Comparison of ENCODE assay signal across 26 cellular contexts in genomic region chr2:10063566-10063965, GRCh38. TPM values are rescaled to one million over a fixed set of nuclear protein-coding genes. Genes with fewer than 3 reads are reported as not detected.
"Had no signal": no experiment of that assay in that cellular context is flagged by ENCODE, and none has a peak within 500 bp of the region (broad histone marks: within the 10 kb centered on the region; RNA-seq: fewer than 3 reads in every experiment).

No MANE protein-coding gene starts in this region.

- H3K27me3 ChIP-seq: hepatocyte, left lung, right atrium auricular region, right lobe of liver, tibial nerve, upper lobe of left lung, vagina had no signal

- FAIRE-seq: keratinocyte had no signal

- H3K4me2 ChIP-seq: hepatocyte, smooth muscle cell had no signal

- H3K36me3 ChIP-seq: left lung, lower lobe of right lung, right atrium auricular region, right lobe of liver, upper lobe of left lung, vagina had no signal

- H3K9me3 ChIP-seq: left lung, lower lobe of right lung, right atrium auricular region, right lobe of liver, tibial nerve, upper lobe of left lung, vagina had no signal

- H2AFZ ChIP-seq: hepatocyte, parathyroid adenoma had no signal

- H3K4me1 ChIP-seq: lower lobe of right lung, parathyroid adenoma, right lobe of liver, tibial nerve had no signal

- DNase-seq: left lung; lower lobe of right lung; mammary epithelial cell; mesendoderm; naive thymus-derived CD4-positive, alpha-beta T cell; nucleus accumbens; stimulated activated CD4-positive, alpha-beta T cell treated with anti-CD3 and anti-CD28 coated beads, Interleukin-1b, Interleukin-23, amount 100 ng/mL, for 48 hours; stimulated activated CD4-positive, alpha-beta T cell treated with anti-CD3 and anti-CD28 coated beads, Interleukin-2, amount 100 ng/mL, for 48 hours; stimulated activated CD4-positive, alpha-beta T cell treated with anti-CD3 and anti-CD28 coated beads, Interleukin-4, amount 100 ng/mL, for 4 hours; stimulated activated CD8-positive, alpha-beta memory T cell treated with anti-CD3 and anti-CD28 coated beads, Interleukin-4, amount 100 ng/mL, for 48 hours; stimulated activated naive CD4-positive, alpha-beta T cell treated with Interleukin-2 at 50 U/mL for 16 hours; stimulated activated naive CD8-positive, alpha-beta T cell treated with anti-CD3 and anti-CD28 coated beads, Interleukin-15, amount 100 ng/mL, for 72 hours; substantia nigra had no signal

- H3K79me2 ChIP-seq: hepatocyte, parathyroid adenoma had no signal

- H3K4me3 ChIP-seq: hepatocyte, left lung, lower lobe of right lung, right atrium auricular region, right lobe of liver, smooth muscle cell, tibial nerve, upper lobe of left lung, vagina had no signal

- H3K27ac ChIP-seq: hepatocyte, left lung, lower lobe of right lung, parathyroid adenoma, right atrium auricular region, right lobe of liver, tibial nerve, upper lobe of left lung, vagina had no signal

- ATAC-seq: left colon; left lung; lower lobe of right lung; naive thymus-derived CD4-positive, alpha-beta T cell; natural killer cell treated with Interleukin-12 subunit alpha and Interleukin-12 subunit beta and Interleukin-15 and Interleukin-18, amount 100 ng/mL, for 72 hours; stimulated activated memory B cell treated with anti-CD40 and anti-IgM and Interleukin-4, amounts not matched to agents 10 μg/mL and 1 μg/mL and 100 μg/mL, for 72 hours; stimulated activated naive CD8-positive, alpha-beta T cell treated with anti-CD3 and anti-CD28 coated beads, Interleukin-15, amount 100 ng/mL, for 72 hours had no signal

- H3K9ac ChIP-seq: parathyroid adenoma had no signal

RNA-seq across cellular contexts. Expression of gene CYS1, which starts 16.6 kb away (rescaled TPM):
- polyA plus RNA-seq: naive thymus-derived CD4-positive, alpha-beta T cell; neural cell had no signal

RNA-seq across cellular contexts. Expression of gene RRM2, which starts 59.0 kb away (rescaled TPM):
- polyA plus RNA-seq: naive thymus-derived CD4-positive, alpha-beta T cell had no signal
